Comparison of ENCODE assay signal across 10 cellular contexts in genomic region chr19:6803036-6803404, GRCh38. TPM values are rescaled to one million over a fixed set of nuclear protein-coding genes. Genes with fewer than 3 reads are reported as not detected.
DNase-seq lines count a peak whose midpoint lies in the region; ATAC-seq lines count a peak whose summit lies in the region.
"Had no signal": no experiment of that assay in that cellular context is flagged by ENCODE, and none has a peak within 500 bp of the region (broad histone marks: within the 10 kb centered on the region; RNA-seq: fewer than 3 reads in every experiment).

No MANE protein-coding gene starts in this region.

- H3K36me3 Mint-ChIP-seq in T-helper 2 cell treated with Interferon-gamma antibody and Interleukin-4, amounts not matched to agents 5 μg/mL and 100 μg/mL, for 36 hours (ENCODE audit: low read depth): peaks cover 34% of the 10 kb centered on the region
- H3K36me3 Mint-ChIP-seq in IgD-negative memory B cell: no peaks in the 10 kb centered on the region
- peaks cover 28% of the 10 kb centered on the region for H3K36me3 Mint-ChIP-seq in activated T-helper 1 cell treated with anti-CD3 and anti-CD28 coated beads, Interleukin-12 subunit alpha, Interleukin-12 subunit beta, Interleukin-2, Interleukin-4 antibody, amounts not matched to agents 30 ng/mL and 10 ng/mL and 1 ng/mL, durations not matched to agents 14 hours and 24 hours and 36 hours (ENCODE audit: low read depth)

- intact Hi-C loops in activated T-helper 1 cell treated with anti-CD3 and anti-CD28 coated beads, Interleukin-12 subunit alpha, Interleukin-12 subunit beta, Interleukin-2, Interleukin-4 antibody, amounts not matched to agents 30 ng/mL and 10 ng/mL and 1 ng/mL, durations not matched to agents 14 hours and 24 hours and 36 hours (cut with micrococcal nuclease): loop anchor here (5.0 kb wide), 1 partner anchor 131 kb away; the partner anchor contains the start of gene TNFSF14

- no peak for DNase-seq in T-helper 2 cell treated with Interferon-gamma antibody and Interleukin-4, amounts not matched to agents 5 μg/mL and 100 μg/mL, for 36 hours (ENCODE audit: low spot score)
- DNase-seq in T-helper 2 cell (no peak), pons (ENCODE audit: low spot score) (peak; percentile 3), epidermal melanocyte (ENCODE audit: insufficient read length, low spot score) (no peak)
- no peak for DNase-seq in activated T-helper 1 cell treated with anti-CD3 and anti-CD28 coated beads, Interleukin-12 subunit alpha, Interleukin-12 subunit beta, Interleukin-2, Interleukin-4 antibody, amounts not matched to agents 30 ng/mL and 10 ng/mL and 1 ng/mL, durations not matched to agents 14 hours and 24 hours and 36 hours (ENCODE audit: low spot score)
- DNase-seq in activated CD4-positive, CD25-positive, alpha-beta regulatory T cell (lab: John Stamatoyannopoulos, UW): no peak
- DNase-seq: NCI-H187 treated with DMSO at 0.1 percent for 48 hours had no signal

- no peaks in the 10 kb centered on the region for H3K27me3 Mint-ChIP-seq in T-helper 2 cell treated with Interferon-gamma antibody and Interleukin-4, amounts not matched to agents 5 μg/mL and 100 μg/mL, for 36 hours (ENCODE audit: low read depth)
- H3K27me3 Mint-ChIP-seq in IgD-negative memory B cell: peaks cover 2% of the 10 kb centered on the region
- H3K27me3 Mint-ChIP-seq in activated T-helper 1 cell treated with anti-CD3 and anti-CD28 coated beads, Interleukin-12 subunit alpha, Interleukin-12 subunit beta, Interleukin-2, Interleukin-4 antibody, amounts not matched to agents 30 ng/mL and 10 ng/mL and 1 ng/mL, durations not matched to agents 14 hours and 24 hours and 36 hours (ENCODE audit: insufficient read depth): no peaks in the 10 kb centered on the region

- ATAC-seq in HG02852 (IDR thresholded peaks at IDR 0.05; ENCODE audit: unreplicated experiment): no peak

- H3K9me3 Mint-ChIP-seq in T-helper 2 cell treated with Interferon-gamma antibody and Interleukin-4, amounts not matched to agents 5 μg/mL and 100 μg/mL, for 36 hours: no peaks in the 10 kb centered on the region
- H3K9me3 Mint-ChIP-seq in IgD-negative memory B cell: no peaks in the 10 kb centered on the region
- no peaks in the 10 kb centered on the region for H3K9me3 Mint-ChIP-seq in activated T-helper 1 cell treated with anti-CD3 and anti-CD28 coated beads, Interleukin-12 subunit alpha, Interleukin-12 subunit beta, Interleukin-2, Interleukin-4 antibody, amounts not matched to agents 30 ng/mL and 10 ng/mL and 1 ng/mL, durations not matched to agents 14 hours and 24 hours and 36 hours

- peak overlapping the region; percentile 85 for H3K4me3 Mint-ChIP-seq in T-helper 2 cell treated with Interferon-gamma antibody and Interleukin-4, amounts not matched to agents 5 μg/mL and 100 μg/mL, for 36 hours
- peak overlapping the region; percentile 87 to 94 (median 92) for H3K4me3 Mint-ChIP-seq in IgD-negative memory B cell
- H3K4me3 Mint-ChIP-seq in activated T-helper 1 cell treated with anti-CD3 and anti-CD28 coated beads, Interleukin-12 subunit alpha, Interleukin-12 subunit beta, Interleukin-2, Interleukin-4 antibody, amounts not matched to agents 30 ng/mL and 10 ng/mL and 1 ng/mL, durations not matched to agents 14 hours and 24 hours and 36 hours: peak overlapping the region; percentile 86

- peaks cover 36% of the 10 kb centered on the region for H3K4me1 Mint-ChIP-seq in T-helper 2 cell treated with Interferon-gamma antibody and Interleukin-4, amounts not matched to agents 5 μg/mL and 100 μg/mL, for 36 hours (ENCODE audit: low read depth)
- peaks cover 40 to 53% (median 52%) of the 10 kb centered on the region in 3 donors for H3K4me1 Mint-ChIP-seq in IgD-negative memory B cell
- H3K4me1 Mint-ChIP-seq in activated T-helper 1 cell treated with anti-CD3 and anti-CD28 coated beads, Interleukin-12 subunit alpha, Interleukin-12 subunit beta, Interleukin-2, Interleukin-4 antibody, amounts not matched to agents 30 ng/mL and 10 ng/mL and 1 ng/mL, durations not matched to agents 14 hours and 24 hours and 36 hours (ENCODE audit: low read depth): peaks cover 52% of the 10 kb centered on the region

- peak overlapping the region; percentile 94 for H3K27ac Mint-ChIP-seq in T-helper 2 cell treated with Interferon-gamma antibody and Interleukin-4, amounts not matched to agents 5 μg/mL and 100 μg/mL, for 36 hours
- H3K27ac Mint-ChIP-seq in IgD-negative memory B cell: peak overlapping the region; percentile 95 to 98 (median 96)
- peak overlapping the region; percentile 98 for H3K27ac Mint-ChIP-seq in activated T-helper 1 cell treated with anti-CD3 and anti-CD28 coated beads, Interleukin-12 subunit alpha, Interleukin-12 subunit beta, Interleukin-2, Interleukin-4 antibody, amounts not matched to agents 30 ng/mL and 10 ng/mL and 1 ng/mL, durations not matched to agents 14 hours and 24 hours and 36 hours

RNA-seq across cellular contexts. Expression of gene VAV1, which starts 30.5 kb away (rescaled TPM):
- polyA plus RNA-seq in IgD-negative memory B cell: 47.5 TPM
- total RNA-seq in activated T-helper 1 cell treated with anti-CD3 and anti-CD28 coated beads, Interleukin-12 subunit alpha, Interleukin-12 subunit beta, Interleukin-2, Interleukin-4 antibody, amounts not matched to agents 30 ng/mL and 10 ng/mL and 1 ng/mL, durations not matched to agents 14 hours and 24 hours and 36 hours: 86.8 and 90.4 TPM in 2 replicates
- total RNA-seq: SJCRH30 had no signal

RNA-seq across cellular contexts. Expression of gene SH2D3A, which starts 35.8 kb away (rescaled TPM):
- polyA plus RNA-seq in IgD-negative memory B cell: 32.7 TPM
- 15.0 and 15.6 TPM in 2 replicates for total RNA-seq in activated T-helper 1 cell treated with anti-CD3 and anti-CD28 coated beads, Interleukin-12 subunit alpha, Interleukin-12 subunit beta, Interleukin-2, Interleukin-4 antibody, amounts not matched to agents 30 ng/mL and 10 ng/mL and 1 ng/mL, durations not matched to agents 14 hours and 24 hours and 36 hours
- total RNA-seq: SJCRH30 had no signal
